Comparison of ENCODE assay signal across 22 cellular contexts in genomic region chr17:66638707-66639479, GRCh38.
DNase-seq lines count a peak whose midpoint lies in the region; ATAC-seq and TF ChIP-seq lines count a peak whose summit lies in the region.
"Had no signal": no experiment of that assay in that cellular context is flagged by ENCODE, and none has a peak within 500 bp of the region (broad histone marks: within the 10 kb centered on the region; RNA-seq: fewer than 3 reads in every experiment).

No MANE protein-coding gene starts in this region.

- H3K4me1 ChIP-seq in naive thymus-derived CD4-positive, alpha-beta T cell (ENCODE audit: control insufficient read depth in 2 of 2, insufficient read depth in 2 of 2, low read length in 2 of 2) = no peaks in the 10 kb centered on the region
- H3K4me1 ChIP-seq: SJCRH30 had no signal

- no peak overlapping the region for H3K4me3 Mint-ChIP-seq in activated T-cell treated with anti-CD3 and anti-CD28 coated beads, Interleukin-2, amount 50 U/mL, for 24 hours
- H3K4me3 Mint-ChIP-seq in activated T-helper 17 cell treated with anti-CD3 and anti-CD28 coated beads, Interleukin-2, amount 50 U/mL, for 72 hours = no peak overlapping the region
- no peak overlapping the region for H3K4me3 Mint-ChIP-seq in naive thymus-derived CD4-positive, alpha-beta T cell

- intact Hi-C loops in naive thymus-derived CD4-positive, alpha-beta T cell (cut with micrococcal nuclease) = loop anchor here in 1 of 2 donors (10.0 kb wide), 1 partner anchor 114 kb away; no protein-coding TSS in a partner anchor

- no peaks in the 10 kb centered on the region for H3K9me3 ChIP-seq in naive thymus-derived CD4-positive, alpha-beta T cell (ENCODE audit: control insufficient read depth in 2 of 3, low read length in 3 of 3)
- H3K9me3 ChIP-seq: SJCRH30 had no signal

- H3K27ac ChIP-seq in naive thymus-derived CD4-positive, alpha-beta T cell (ENCODE audit: low read depth, low read length) = no peak overlapping the region
- H3K27ac ChIP-seq: GM23248, PC-9, SJCRH30 had no signal

- no peak for DNase-seq in activated T-cell treated with anti-CD3 and anti-CD28 coated beads, Interleukin-2, amount 50 U/mL, for 24 hours
- no peak for DNase-seq in activated T-cell treated with anti-CD3 and anti-CD28 coated beads, Interleukin-2, amount 50 U/mL, for 48 hours
- DNase-seq in GM12865 (ENCODE audit: low read depth) (peak; percentile 24), OCI-M2 (lab: John Stamatoyannopoulos, UW; ENCODE audit: unreplicated experiment) (no peak), superior temporal gyrus (ENCODE audit: extremely low spot score) (no peak)
- no peak for DNase-seq in naive thymus-derived CD4-positive, alpha-beta T cell
- DNase-seq: Calu3, DMS79 treated with DMSO at 0.1 percent for 48 hours, GM23248, H7, Kasumi-1, NCI-H1105, NCI-H1436 treated with DMSO at 0.1 percent for 48 hours, NCI-H187 treated with DMSO at 0.1 percent for 48 hours, NCI-H2171 treated with DMSO at 0.1 percent for 48 hours, NCI-H345, NCI-H510A treated with DMSO at 0.1 percent for 48 hours, NCI-H748 treated with DMSO at 0.1 percent for 48 hours, PC-9, SJCRH30 had no signal

- POLR2A ChIA-PET in naive thymus-derived CD4-positive, alpha-beta T cell (lab: Charles Lee) = no interaction called here

- H3K27me3 Mint-ChIP-seq in activated T-cell treated with anti-CD3 and anti-CD28 coated beads, Interleukin-2, amount 50 U/mL, for 24 hours = no peaks in the 10 kb centered on the region
- no peaks in the 10 kb centered on the region for H3K27me3 Mint-ChIP-seq in activated T-helper 17 cell treated with anti-CD3 and anti-CD28 coated beads, Interleukin-2, amount 50 U/mL, for 72 hours
- no peaks in the 10 kb centered on the region for H3K27me3 Mint-ChIP-seq in naive thymus-derived CD4-positive, alpha-beta T cell

- H3K36me3 Mint-ChIP-seq in activated T-cell treated with anti-CD3 and anti-CD28 coated beads, Interleukin-2, amount 50 U/mL, for 24 hours (ENCODE audit: low read depth) = peaks cover 70% of the 10 kb centered on the region
- H3K36me3 Mint-ChIP-seq in activated T-helper 17 cell treated with anti-CD3 and anti-CD28 coated beads, Interleukin-2, amount 50 U/mL, for 72 hours (ENCODE audit: low read depth) = peaks cover 49% of the 10 kb centered on the region
- H3K36me3 Mint-ChIP-seq in naive thymus-derived CD4-positive, alpha-beta T cell = peaks cover 5 to 40% (median 14%) of the 10 kb centered on the region in 5 donors

- H3K4me3 ChIP-seq in GM12865 (ENCODE audit: low read depth, low read length) = no peak overlapping the region
- H3K4me3 ChIP-seq in naive thymus-derived CD4-positive, alpha-beta T cell (ENCODE audit: low read length) = no peak overlapping the region
- H3K4me3 ChIP-seq: GM23248, PC-9, SJCRH30 had no signal

- CTCF ChIA-PET in naive thymus-derived CD4-positive, alpha-beta T cell (lab: Charles Lee) = interaction anchor here (0.5 to 0.6 kb wide), 2 partner anchors 190 to 473 kb away, joined by 3 to 5 read pairs; no protein-coding TSS in a partner anchor

- peak; percentile 40 for ATAC-seq in activated T-helper 17 cell treated with anti-CD3 and anti-CD28 coated beads, Interleukin-2, amount 50 U/mL, for 72 hours (replicated peaks)
- ATAC-seq in naive thymus-derived CD4-positive, alpha-beta T cell = no peak
- ATAC-seq: Right ventricle myocardium inferior had no signal

- H3K36me3 ChIP-seq in naive thymus-derived CD4-positive, alpha-beta T cell (ENCODE audit: control insufficient read depth in 2 of 3, insufficient read depth in 3 of 3, low read length in 3 of 3) = peaks cover 0 to 35% (median 0%) of the 10 kb centered on the region in 3 experiments

- peaks cover 47% of the 10 kb centered on the region for H3K4me1 Mint-ChIP-seq in activated T-cell treated with anti-CD3 and anti-CD28 coated beads, Interleukin-2, amount 50 U/mL, for 24 hours (ENCODE audit: low read depth)
- H3K4me1 Mint-ChIP-seq in activated T-helper 17 cell treated with anti-CD3 and anti-CD28 coated beads, Interleukin-2, amount 50 U/mL, for 72 hours = peaks cover 22% of the 10 kb centered on the region
- H3K4me1 Mint-ChIP-seq in naive thymus-derived CD4-positive, alpha-beta T cell = peaks cover 6 to 48% (median 29%) of the 10 kb centered on the region in 7 donors

- TF ChIP-seq CTCF in GM12865 (IDR thresholded peaks at IDR 0.05; ENCODE audit: insufficient read depth, low read depth, low read length, missing control alignments) = no peak

- H3K27ac Mint-ChIP-seq in activated T-cell treated with anti-CD3 and anti-CD28 coated beads, Interleukin-2, amount 50 U/mL, for 24 hours = peak overlapping the region; percentile 59
- H3K27ac Mint-ChIP-seq in activated T-helper 17 cell treated with anti-CD3 and anti-CD28 coated beads, Interleukin-2, amount 50 U/mL, for 72 hours = peak overlapping the region; percentile 61
- peak overlapping the region in 5 of 9 donors; percentile 17 to 70 (median 45) for H3K27ac Mint-ChIP-seq in naive thymus-derived CD4-positive, alpha-beta T cell

- no peaks in the 10 kb centered on the region for H3K27me3 ChIP-seq in naive thymus-derived CD4-positive, alpha-beta T cell (ENCODE audit: control insufficient read depth in 2 of 2, insufficient read depth in 2 of 2, low read length in 2 of 2)
- H3K27me3 ChIP-seq: SJCRH30 had no signal

- no peaks in the 10 kb centered on the region for H3K9me3 Mint-ChIP-seq in activated T-cell treated with anti-CD3 and anti-CD28 coated beads, Interleukin-2, amount 50 U/mL, for 24 hours
- no peaks in the 10 kb centered on the region for H3K9me3 Mint-ChIP-seq in activated T-helper 17 cell treated with anti-CD3 and anti-CD28 coated beads, Interleukin-2, amount 50 U/mL, for 72 hours
- H3K9me3 Mint-ChIP-seq in naive thymus-derived CD4-positive, alpha-beta T cell = no peaks in the 10 kb centered on the region
